Comparison of ENCODE assay signal across 8 cellular contexts in the genomic region with DNA sequence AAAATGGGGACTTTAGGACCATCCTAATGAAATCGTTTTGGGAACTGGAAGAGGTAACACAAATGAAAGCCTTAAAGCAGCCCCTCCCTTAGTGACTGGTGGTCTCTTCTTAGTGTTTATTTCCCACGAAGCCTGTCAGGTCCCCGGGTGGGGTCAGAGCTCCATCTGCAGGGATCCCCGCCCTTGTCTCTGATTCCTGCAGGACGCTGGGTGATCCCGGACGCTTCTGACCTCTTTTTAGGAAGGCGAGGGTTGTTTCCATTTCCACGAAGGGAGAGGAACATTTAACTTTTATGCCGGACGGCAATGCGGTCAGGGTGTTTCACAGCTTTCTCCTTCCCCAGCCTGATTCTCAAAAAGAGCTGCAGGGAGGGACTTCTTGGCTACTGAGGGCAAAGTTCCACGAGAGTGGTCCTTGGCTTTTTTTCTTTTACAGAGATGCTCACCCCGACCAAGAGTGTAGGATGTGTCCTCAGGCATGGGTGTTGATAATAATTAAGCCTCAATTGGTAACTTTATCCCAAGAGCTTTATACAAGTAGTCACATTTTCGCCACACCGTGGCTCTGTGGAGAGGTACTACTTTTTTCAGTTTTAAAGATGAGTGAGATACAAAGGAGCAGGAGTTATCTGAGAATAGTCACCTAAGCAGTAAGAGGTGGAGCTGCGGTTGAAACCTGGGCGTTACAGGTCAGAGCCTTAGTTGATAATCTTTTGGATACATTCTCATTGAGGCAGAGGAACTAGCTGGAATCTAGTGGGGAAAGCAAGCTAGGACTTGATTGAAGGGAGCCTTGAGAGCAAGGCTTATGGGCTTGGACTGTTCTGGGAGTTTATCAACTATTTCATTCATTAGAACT. TPM values are rescaled to one million over a fixed set of nuclear protein-coding genes. Genes with fewer than 3 reads are reported as not detected.
DNase-seq lines count a peak whose midpoint lies in the region; ATAC-seq, FAIRE-seq and TF ChIP-seq lines count a peak whose summit lies in the region.

No MANE protein-coding gene starts in this region.

- H3K9ac ChIP-seq in endothelial cell of umbilical vein (replicated peaks; ENCODE audit: extremely low read depth, insufficient read depth, low read length), result peak overlapping the region; percentile 1

- no peaks in the 10 kb centered on the region for H3K79me2 ChIP-seq in endothelial cell of umbilical vein (ENCODE audit: control insufficient read depth, insufficient read depth, low read length)

- no TSS peak for BruUV-seq in endothelial cell of umbilical vein (replicated peaks; lab: Mats Ljungman, UMichigan)

- POLR2A ChIA-PET in endothelial cell of umbilical vein (lab: Charles Lee), result no interaction called here
- POLR2A ChIA-PET in naive thymus-derived CD8-positive, alpha-beta T cell (lab: Charles Lee), result interaction anchor here (1.4 to 1.7 kb wide), 2 partner anchors 22 kb away, joined by 5 to 11 read pairs; a partner anchor contains a TSS

- H3K4me1 ChIP-seq in Peyer's patch, result peaks cover 0 to 5% (median 0%) of the 10 kb centered on the region in 4 donors
- peaks cover 10% of the 10 kb centered on the region for H3K4me1 ChIP-seq in endothelial cell of umbilical vein (ENCODE audit: control insufficient read depth, extremely low read depth, insufficient read depth, low read length)

- H4K20me1 ChIP-seq in endothelial cell of umbilical vein (replicated peaks; ENCODE audit: control insufficient read depth, extremely low read depth, insufficient read depth, low read length), result no peaks in the 10 kb centered on the region

- no peaks in the 10 kb centered on the region for H3K27me3 ChIP-seq in Peyer's patch
- no peaks in the 10 kb centered on the region for H3K27me3 ChIP-seq in endothelial cell of umbilical vein (ENCODE audit: control insufficient read depth in 2 of 2, insufficient read depth in 2 of 2, low read length in 2 of 2)

- CTCF ChIA-PET in endothelial cell of umbilical vein (lab: Charles Lee), result interaction anchor here (1.2 kb wide), 1 partner anchor 23 kb away, joined by 4 read pairs; no protein-coding TSS in a partner anchor

- DNase-seq in GM10266 (ENCODE audit: extremely low spot score), result no peak
- DNase-seq in Peyer's patch, result no peak
- DNase-seq in endothelial cell of umbilical vein (ENCODE audit: low read depth, low spot score), result no peak
- DNase-seq in naive thymus-derived CD8-positive, alpha-beta T cell, result no peak
- DNase-seq in NCI-H2081 treated with DMSO at 0.1 percent for 48 hours (lab: John Stamatoyannopoulos, UW), result no peak
- DNase-seq in SKM-1 (lab: John Stamatoyannopoulos, UW; ENCODE audit: unreplicated experiment), result no peak

- H3K27ac ChIP-seq in Peyer's patch, result no peak overlapping the region
- no peak overlapping the region for H3K27ac ChIP-seq in endothelial cell of umbilical vein (ENCODE audit: insufficient read depth, low read depth, low read length)

- ATAC-seq in naive thymus-derived CD8-positive, alpha-beta T cell, result no peak
- ATAC-seq in HG03432 (IDR thresholded peaks at IDR 0.05; ENCODE audit: unreplicated experiment) (no peak), HG02763 (IDR thresholded peaks at IDR 0.05; ENCODE audit: unreplicated experiment) (no peak)

- peak overlapping the region in 9 of 10 donors; percentile 19 to 91 (median 82) for H3K27ac Mint-ChIP-seq in naive thymus-derived CD8-positive, alpha-beta T cell

- H3K4me3 ChIP-seq in Peyer's patch (peak overlapping the region; percentile 44 to 73 (median 56)), endothelial cell of umbilical vein (replicated peaks in 1 of 3; ENCODE audit: insufficient read depth in 1 of 3, low read depth in 1 of 3, low read length in 3 of 3) (peak overlapping the region; percentile 10 to 67 (median 55))

- no peaks in the 10 kb centered on the region for H3K9me1 ChIP-seq in endothelial cell of umbilical vein (replicated peaks; ENCODE audit: control insufficient read depth, extremely low read depth, insufficient read depth, low read length)

- H3K9me3 ChIP-seq in Peyer's patch (peaks cover 0 to 11% (median 0%) of the 10 kb centered on the region in 4 donors), endothelial cell of umbilical vein (replicated peaks; ENCODE audit: control insufficient read depth, insufficient read depth, low read length) (no peaks in the 10 kb centered on the region)

- no peaks in the 10 kb centered on the region for H3K27me3 Mint-ChIP-seq in naive thymus-derived CD8-positive, alpha-beta T cell

- TF ChIP-seq CTCF in GM10266 (IDR thresholded peaks at IDR 0.05; ENCODE audit: control insufficient read depth, insufficient read depth, low read depth, missing control alignments) (peak; percentile 26), Peyer's patch (IDR thresholded peaks at IDR 0.05) (no peak), endothelial cell of umbilical vein (IDR thresholded peaks at IDR 0.05; ENCODE audit: extremely low read depth in 1 of 2, insufficient read depth in 1 of 2, low read depth in 1 of 2, low read length in 2 of 2) (no peak)

- peaks cover 14 to 37% (median 26%) of the 10 kb centered on the region in 4 donors for H3K4me1 Mint-ChIP-seq in naive thymus-derived CD8-positive, alpha-beta T cell

- H3K4me3 Mint-ChIP-seq in naive thymus-derived CD8-positive, alpha-beta T cell, result peak overlapping the region; percentile 86 to 95 (median 92)

- peaks cover 19 to 39% (median 23%) of the 10 kb centered on the region in 3 donors for H3K36me3 Mint-ChIP-seq in naive thymus-derived CD8-positive, alpha-beta T cell

- H3K9me3 Mint-ChIP-seq in naive thymus-derived CD8-positive, alpha-beta T cell, result peaks cover 10 to 41% (median 28%) of the 10 kb centered on the region in 9 donors

- peaks cover 0 to 2% (median 0%) of the 10 kb centered on the region in 3 donors for H3K36me3 ChIP-seq in Peyer's patch
- H3K36me3 ChIP-seq in endothelial cell of umbilical vein (ENCODE audit: control insufficient read depth in 2 of 2, extremely low read depth in 1 of 2, insufficient read depth in 2 of 2, low read length in 2 of 2), result no peaks in the 10 kb centered on the region

- intact Hi-C loops in endothelial cell of umbilical vein (cut with micrococcal nuclease), result loop anchor here (1.0 to 2.0 kb wide), 6 partner anchors 21 to 88 kb away; a partner anchor contains a TSS

- H2AFZ ChIP-seq in endothelial cell of umbilical vein (ENCODE audit: low read depth, low read length), result peak overlapping the region; percentile 64

- H3K4me2 ChIP-seq in endothelial cell of umbilical vein (ENCODE audit: insufficient read depth, low read length), result peak overlapping the region; percentile 81

- peak; percentile 21 for FAIRE-seq in endothelial cell of umbilical vein (lab: Jason Lieb, UNC)

- TF ChIP-seq POLR2A in Peyer's patch (IDR thresholded peaks at IDR 0.05), result no peak
- no peak for TF ChIP-seq POLR2A in endothelial cell of umbilical vein (IDR thresholded peaks at IDR 0.05; ENCODE audit: low read depth, low read length)

- dilution Hi-C loops in endothelial cell of umbilical vein (cut with MboI; ENCODE audit: extremely low pct_ligation_motif_present, low sequenced_read_pairs), result no loop called here

RNA-seq across cellular contexts. Expression of a gene that starts 0.8 kb away (rescaled TPM):
- total RNA-seq in Peyer's patch (1 to 10 TPM; 1.6 to 2.9 (median 2.6) TPM), endothelial cell of umbilical vein (2.4 and 2.7 TPM in 2 replicates)
- polyA plus RNA-seq in endothelial cell of umbilical vein, result 0.98 and 1.1 TPM in 2 replicates
- polyA plus RNA-seq in endothelial cell of umbilical vein (2011; cell fraction: cytosol; rRNA removed), result 0.71 and 0.83 TPM in 2 replicates
- 2.0 and 2.3 TPM in 2 replicates for polyA plus RNA-seq in endothelial cell of umbilical vein (2011; cell fraction: nucleus; rRNA removed)
- 1.0 and 1.2 TPM in 2 replicates for polyA plus RNA-seq in endothelial cell of umbilical vein (2012)
- 1.4 and 2.5 TPM in 2 replicates for polyA minus RNA-seq in endothelial cell of umbilical vein
- polyA minus RNA-seq in endothelial cell of umbilical vein (2011; cell fraction: cytosol; rRNA and poly(A)+ RNA removed), result 1.0 TPM
- 0.63 and 1.0 TPM in 2 replicates for polyA minus RNA-seq in endothelial cell of umbilical vein (2011; cell fraction: nucleus; rRNA and poly(A)+ RNA removed)
- 1 to 10 TPM; 5.4 to 5.7 TPM for total RNA-seq in naive thymus-derived CD8-positive, alpha-beta T cell
- polyA plus RNA-seq in naive thymus-derived CD8-positive, alpha-beta T cell, result under 1 TPM; 0.56 to 0.82 (median 0.71) TPM

RNA-seq across cellular contexts. Expression of a gene that starts 20.9 kb away (rescaled TPM):
- total RNA-seq in Peyer's patch, result 10 to 100 TPM in 1 of 4 donors, 1 to 10 TPM in 3; 5.8 to 23.0 (median 8.1) TPM
- total RNA-seq in endothelial cell of umbilical vein, result 3.4 and 3.7 TPM in 2 replicates
- 1.2 and 1.6 TPM in 2 replicates for polyA plus RNA-seq in endothelial cell of umbilical vein
- polyA plus RNA-seq in endothelial cell of umbilical vein (2011; cell fraction: cytosol; rRNA removed), result 1.9 and 2.6 TPM in 2 replicates
- 7.3 and 7.8 TPM in 2 replicates for polyA plus RNA-seq in endothelial cell of umbilical vein (2011; cell fraction: nucleus; rRNA removed)
- polyA plus RNA-seq in endothelial cell of umbilical vein (2012), result 3.2 and 3.5 TPM in 2 replicates
- 1.7 and 8.2 TPM in 2 replicates for polyA minus RNA-seq in endothelial cell of umbilical vein
- 1.4 TPM for polyA minus RNA-seq in endothelial cell of umbilical vein (2011; cell fraction: cytosol; rRNA and poly(A)+ RNA removed)
- 2.7 and 4.0 TPM in 2 replicates for polyA minus RNA-seq in endothelial cell of umbilical vein (2011; cell fraction: nucleus; rRNA and poly(A)+ RNA removed)
- 1 to 10 TPM; 7.6 to 9.7 TPM for total RNA-seq in naive thymus-derived CD8-positive, alpha-beta T cell
- 1 to 10 TPM; 3.2 to 4.0 (median 3.5) TPM for polyA plus RNA-seq in naive thymus-derived CD8-positive, alpha-beta T cell

RNA-seq across cellular contexts. Expression of a gene that starts 21.4 kb away (rescaled TPM):
- total RNA-seq in Peyer's patch (10 to 100 TPM; 29.8 to 60.5 (median 48.5) TPM), endothelial cell of umbilical vein (19.4 and 21.8 TPM in 2 replicates)
- polyA plus RNA-seq in endothelial cell of umbilical vein, result 6.8 and 8.5 TPM in 2 replicates
- polyA plus RNA-seq in endothelial cell of umbilical vein (2011; cell fraction: cytosol; rRNA removed), result 3.9 and 7.2 TPM in 2 replicates
- 49.4 and 59.6 TPM in 2 replicates for polyA plus RNA-seq in endothelial cell of umbilical vein (2011; cell fraction: nucleus; rRNA removed)
- polyA plus RNA-seq in endothelial cell of umbilical vein (2012), result 11.2 TPM in 2 replicates
- 24.4 and 25.4 TPM in 2 replicates for polyA minus RNA-seq in endothelial cell of umbilical vein
- polyA minus RNA-seq in endothelial cell of umbilical vein (2011; cell fraction: cytosol; rRNA and poly(A)+ RNA removed), result 3.5 TPM
- polyA minus RNA-seq in endothelial cell of umbilical vein (2011; cell fraction: nucleus; rRNA and poly(A)+ RNA removed), result 22.6 and 31.9 TPM in 2 replicates
- 10 to 100 TPM; 82.4 to 86.3 TPM for total RNA-seq in naive thymus-derived CD8-positive, alpha-beta T cell
- 1 to 10 TPM; 6.9 to 9.0 (median 8.2) TPM for polyA plus RNA-seq in naive thymus-derived CD8-positive, alpha-beta T cell

RNA-seq across cellular contexts. Expression of a gene that starts 40.4 kb away (rescaled TPM):
- 10 to 100 TPM in 1 of 4 donors, 1 to 10 TPM in 3; 3.3 to 14.0 (median 5.1) TPM for total RNA-seq in Peyer's patch
- 3.9 and 4.1 TPM in 2 replicates for total RNA-seq in endothelial cell of umbilical vein
- polyA plus RNA-seq in endothelial cell of umbilical vein, result 0.83 and 0.92 TPM in 2 replicates
- polyA plus RNA-seq in endothelial cell of umbilical vein (2011; cell fraction: cytosol; rRNA removed), result 0.79 and 0.87 TPM in 2 replicates
- polyA plus RNA-seq in endothelial cell of umbilical vein (2011; cell fraction: nucleus; rRNA removed), result 2.9 TPM in 2 replicates
- polyA plus RNA-seq in endothelial cell of umbilical vein (2012), result 2.3 and 2.6 TPM in 2 replicates
- 2.1 and 2.8 TPM in 2 replicates for polyA minus RNA-seq in endothelial cell of umbilical vein
- 1.4 TPM for polyA minus RNA-seq in endothelial cell of umbilical vein (2011; cell fraction: cytosol; rRNA and poly(A)+ RNA removed)
- 2.5 and 4.4 TPM in 2 replicates for polyA minus RNA-seq in endothelial cell of umbilical vein (2011; cell fraction: nucleus; rRNA and poly(A)+ RNA removed)
- 10 to 100 TPM; 11.0 to 11.3 TPM for total RNA-seq in naive thymus-derived CD8-positive, alpha-beta T cell
- polyA plus RNA-seq in naive thymus-derived CD8-positive, alpha-beta T cell, result 1 to 10 TPM; 1.0 to 3.3 (median 3.1) TPM

RNA-seq across cellular contexts. Expression of a gene that starts 47.6 kb away (rescaled TPM):
- 10 to 100 TPM in 1 of 4 donors, 1 to 10 TPM in 2, not detected in 1; 3.0 to 10.7 (median 3.5) TPM for total RNA-seq in Peyer's patch
- 4.7 and 5.2 TPM in 2 replicates for total RNA-seq in endothelial cell of umbilical vein
- 0.99 and 2.2 TPM in 2 replicates for polyA plus RNA-seq in endothelial cell of umbilical vein
- polyA plus RNA-seq in endothelial cell of umbilical vein (2011; cell fraction: cytosol; rRNA removed), result 3.6 TPM in 2 replicates
- polyA plus RNA-seq in endothelial cell of umbilical vein (2011; cell fraction: nucleus; rRNA removed), result 2.1 and 3.7 TPM in 2 replicates
- polyA plus RNA-seq in endothelial cell of umbilical vein (2012), result 3.0 and 3.5 TPM in 2 replicates
- polyA minus RNA-seq in endothelial cell of umbilical vein, result 2.1 and 3.5 TPM in 2 replicates
- 1.4 TPM for polyA minus RNA-seq in endothelial cell of umbilical vein (2011; cell fraction: cytosol; rRNA and poly(A)+ RNA removed)
- 1.3 and 1.5 TPM in 2 replicates for polyA minus RNA-seq in endothelial cell of umbilical vein (2011; cell fraction: nucleus; rRNA and poly(A)+ RNA removed)
- total RNA-seq in naive thymus-derived CD8-positive, alpha-beta T cell, result 1 to 10 TPM; 7.8 to 9.2 TPM
- 1 to 10 TPM in 2 of 3 donors, under 1 TPM in 1; 0.99 to 3.9 (median 1.9) TPM for polyA plus RNA-seq in naive thymus-derived CD8-positive, alpha-beta T cell
